Comparison of ENCODE assay signal across 10 cellular contexts in the genomic region with DNA sequence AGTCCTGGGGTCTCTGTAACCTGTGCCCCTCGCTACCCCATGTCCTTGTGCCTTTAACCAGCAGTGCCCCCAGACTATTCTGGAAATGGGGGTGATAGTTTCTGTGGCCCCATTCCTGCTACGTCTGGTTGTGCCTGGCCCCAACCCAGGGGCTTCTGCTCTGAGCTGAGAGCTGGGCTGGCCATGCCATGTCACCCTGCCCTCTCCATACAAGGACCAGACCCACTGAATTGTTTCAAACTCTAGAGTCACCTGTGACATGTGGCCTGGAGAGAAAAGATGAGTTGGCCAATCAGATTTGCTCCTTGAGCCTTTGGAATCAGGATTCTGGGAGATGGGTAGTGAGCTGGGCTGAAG.
A peak's percentile ranks its signal among the peaks of the same experiment; 100 is the strongest.
DNase-seq lines count a peak whose midpoint lies in the region; ATAC-seq, FAIRE-seq and TF ChIP-seq lines count a peak whose summit lies in the region.
"Had no signal": no experiment of that assay in that cellular context is flagged by ENCODE, and none has a peak within 500 bp of the region (broad histone marks: within the 10 kb centered on the region; RNA-seq: fewer than 3 reads in every experiment).

No MANE protein-coding gene starts in this region.

- peaks cover 33% of the 10 kb centered on the region for H3K4me1 ChIP-seq in mammary epithelial cell (ENCODE audit: insufficient read depth, low read length)
- peaks cover 6 to 8% of the 10 kb centered on the region in 2 donors for H3K4me1 ChIP-seq in kidney (ENCODE audit: control insufficient read depth in 1 of 2, insufficient read depth in 1 of 2, low read depth in 1 of 2, low read length in 2 of 2)
- peaks cover 43 to 85% of the 10 kb centered on the region in 2 donors for H3K4me1 ChIP-seq in thoracic aorta (ENCODE audit: control insufficient read depth in 1 of 2, low read depth in 2 of 2)

- 93% methylated on average over 2 of the region's 2 CpGs for WGBS in mammary epithelial cell (ENCODE audit: low coverage, missing lambda C conversion rate)

- peaks cover 8% of the 10 kb centered on the region for H3K9me3 Mint-ChIP-seq in MCF 10A (ENCODE audit: unreplicated experiment)
- no peaks in the 10 kb centered on the region for H3K9me3 Mint-ChIP-seq in activated T-helper 17 cell treated with anti-CD3 and anti-CD28 coated beads, Interleukin-2, amount 50 U/mL, for 72 hours

- in situ Hi-C loops in mammary epithelial cell (cut with MboI; ENCODE audit: low sequenced_read_pairs in 2 of 2), result no loop called here

- H4K20me1 ChIP-seq in mammary epithelial cell (ENCODE audit: insufficient read depth, low read length), result no peaks in the 10 kb centered on the region

- POLR2A ChIA-PET in MCF 10A (lab: Yijun Ruan, JAX), result interaction anchor here (1.0 to 1.7 kb wide), 3 partner anchors 8 to 24 kb away, joined by 3 to 9 read pairs (median 4); no protein-coding TSS in a partner anchor

- no peaks in the 10 kb centered on the region for H3K27me3 Mint-ChIP-seq in MCF 10A (ENCODE audit: insufficient read depth, unreplicated experiment)
- peaks cover 10% of the 10 kb centered on the region for H3K27me3 Mint-ChIP-seq in activated T-helper 17 cell treated with anti-CD3 and anti-CD28 coated beads, Interleukin-2, amount 50 U/mL, for 72 hours

- FAIRE-seq in kidney (lab: Jason Lieb, UNC), result no peak
- FAIRE-seq in RCC 7860 (lab: Jason Lieb, UNC), result no peak

- H3K4me1 Mint-ChIP-seq in MCF 10A (ENCODE audit: insufficient read depth, unreplicated experiment), result peaks cover 36% of the 10 kb centered on the region
- H3K4me1 Mint-ChIP-seq in activated T-helper 17 cell treated with anti-CD3 and anti-CD28 coated beads, Interleukin-2, amount 50 U/mL, for 72 hours, result peaks cover 29% of the 10 kb centered on the region

- dilution Hi-C loops in mammary epithelial cell (cut with HindIII; ENCODE audit: low sequenced_read_pairs), result no loop called here

- CTCF ChIA-PET in MCF 10A (lab: Yijun Ruan, JAX) (interaction anchor here (0.6 to 0.9 kb wide), 3 partner anchors 32 to 130 kb away, joined by 3 to 5 read pairs (median 3); no protein-coding TSS in a partner anchor), mammary epithelial cell (lab: Charles Lee; ENCODE audit: low non-redundant PET) (no interaction called here)

- H3K27ac ChIP-seq in mammary epithelial cell (ENCODE audit: insufficient read depth, low read depth, low read length), result no peak overlapping the region
- H3K27ac ChIP-seq in kidney (ENCODE audit: low read depth in 2 of 2, low read length in 2 of 2), result no peak overlapping the region
- H3K27ac ChIP-seq in thoracic aorta, result peak overlapping the region; percentile 89 to 92
- H3K27ac ChIP-seq: C4-2B, HL-60 had no signal

- H3K79me2 ChIP-seq in mammary epithelial cell (ENCODE audit: insufficient read depth, low read length), result no peaks in the 10 kb centered on the region

- no peaks in the 10 kb centered on the region for H3K36me3 Mint-ChIP-seq in MCF 10A (ENCODE audit: insufficient read depth, unreplicated experiment)
- peaks cover 16% of the 10 kb centered on the region for H3K36me3 Mint-ChIP-seq in activated T-helper 17 cell treated with anti-CD3 and anti-CD28 coated beads, Interleukin-2, amount 50 U/mL, for 72 hours (ENCODE audit: low read depth)

- intact Hi-C loops in MCF 10A (cut with micrococcal nuclease) (no loop called here), mammary epithelial cell (cut with micrococcal nuclease) (loop anchor here (1.0 kb wide), 1 partner anchor 10 kb away; no protein-coding TSS in a partner anchor), kidney (cut with DNase I) (no loop called here)

- H2AFZ ChIP-seq in mammary epithelial cell (ENCODE audit: low read depth, low read length), result no peak overlapping the region

- H3K9me3 ChIP-seq in mammary epithelial cell (replicated peaks; ENCODE audit: insufficient read depth, low read length) (no peaks in the 10 kb centered on the region), kidney (ENCODE audit: control insufficient read depth in 1 of 2, low read length in 2 of 2) (no peaks in the 10 kb centered on the region), thoracic aorta (no peaks in the 10 kb centered on the region)

- no peak for DNase-seq in MCF 10A (ENCODE audit: unreplicated experiment)
- no peak for DNase-seq in mammary epithelial cell
- DNase-seq in kidney, result peak; percentile 16
- DNase-seq in thoracic aorta (ENCODE audit: low spot score), result no peak
- no peak for DNase-seq in DMS 273 (lab: John Stamatoyannopoulos, UW; ENCODE audit: unreplicated experiment)
- DNase-seq in RCC 7860 (ENCODE audit: low spot score), result no peak
- DNase-seq in C1 segment of cervical spinal cord (lab: John Stamatoyannopoulos, UW), result no peak

- no peak overlapping the region for H3K4me2 ChIP-seq in mammary epithelial cell (ENCODE audit: insufficient read depth, low read depth, low read length)

- H3K9ac ChIP-seq in mammary epithelial cell (ENCODE audit: insufficient read depth, low read length), result no peak overlapping the region
- no peak overlapping the region for H3K9ac ChIP-seq in kidney (ENCODE audit: low read length in 2 of 2)

- no peak for TF ChIP-seq CTCF in MCF 10A (IDR thresholded peaks at IDR 0.05; ENCODE audit: unreplicated experiment)
- TF ChIP-seq CTCF in mammary epithelial cell (conservative IDR thresholded peaks at IDR 0.05 in 1 of 2, IDR thresholded peaks at IDR 0.05 in 1 of 2; ENCODE audit: extremely low read depth in 1 of 2, insufficient read depth in 1 of 2, low read depth in 1 of 2, low read length in 2 of 2), result no peak
- TF ChIP-seq CTCF in kidney (IDR thresholded peaks at IDR 0.05; ENCODE audit: borderline replicate concordance, extremely low read depth, insufficient read depth), result no peak
- TF ChIP-seq CTCF in thoracic aorta (IDR thresholded peaks at IDR 0.05), result no peak

- ATAC-seq in activated T-helper 17 cell treated with anti-CD3 and anti-CD28 coated beads, Interleukin-2, amount 50 U/mL, for 72 hours (replicated peaks), result no peak
- ATAC-seq in thoracic aorta (ENCODE audit: insufficient number of reproducible peaks, low FRiP score, low read depth), result no peak

- H3K27ac Mint-ChIP-seq in MCF 10A (ENCODE audit: low read depth, unreplicated experiment), result peak overlapping the region; percentile 78
- peak overlapping the region; percentile 85 for H3K27ac Mint-ChIP-seq in activated T-helper 17 cell treated with anti-CD3 and anti-CD28 coated beads, Interleukin-2, amount 50 U/mL, for 72 hours

- H3K27me3 ChIP-seq in mammary epithelial cell (ENCODE audit: insufficient read depth, low read length), result no peaks in the 10 kb centered on the region
- H3K27me3 ChIP-seq in thoracic aorta (replicated peaks; ENCODE audit: insufficient read depth), result no peaks in the 10 kb centered on the region

- no peak overlapping the region for H3K4me3 Mint-ChIP-seq in MCF 10A (ENCODE audit: unreplicated experiment)
- H3K4me3 Mint-ChIP-seq in activated T-helper 17 cell treated with anti-CD3 and anti-CD28 coated beads, Interleukin-2, amount 50 U/mL, for 72 hours, result peak overlapping the region; percentile 65

- no peak overlapping the region for H3K4me3 ChIP-seq in mammary epithelial cell (replicated peaks in 1 of 3; ENCODE audit: insufficient read depth in 1 of 3, low read depth in 2 of 3, low read length in 3 of 3)
- H3K4me3 ChIP-seq in kidney (ENCODE audit: low read length in 2 of 2), result no peak overlapping the region
- no peak overlapping the region for H3K4me3 ChIP-seq in thoracic aorta

- BruUV-seq in MCF 10A (replicated peaks; lab: Mats Ljungman, UMichigan) (no TSS peak), mammary epithelial cell (replicated peaks; lab: Mats Ljungman, UMichigan) (no TSS peak)

- H3K36me3 ChIP-seq in mammary epithelial cell (ENCODE audit: insufficient read depth, low read length) (no peaks in the 10 kb centered on the region), kidney (ENCODE audit: control insufficient read depth in 1 of 2, insufficient read depth in 2 of 2, low read length in 2 of 2) (no peaks in the 10 kb centered on the region), thoracic aorta (no peaks in the 10 kb centered on the region)

Comparison
In these comparisons a context has a peak if more than half of its experiments do, and no peak if none do; other contexts are left out.
1. H3K27ac ChIP-seq: peak in thoracic aorta (2 of 2); none in mammary epithelial cell (single experiment) and kidney (0 of 2).